Comparison of ENCODE assay signal across 12 cellular contexts in genomic region chr11:106276859-106277436, GRCh38.
DNase-seq lines count a peak whose midpoint lies in the region; ATAC-seq and TF ChIP-seq lines count a peak whose summit lies in the region.
"Had no signal": no experiment of that assay in that cellular context is flagged by ENCODE, and none has a peak within 500 bp of the region (broad histone marks: within the 10 kb centered on the region; RNA-seq: fewer than 3 reads in every experiment).

No MANE protein-coding gene starts in this region.

- no peak overlapping the region for H3K27ac Mint-ChIP-seq in nephron
- H3K27ac Mint-ChIP-seq: IgD-negative memory B cell had no signal

- no peaks in the 10 kb centered on the region for H3K36me3 Mint-ChIP-seq in nephron (ENCODE audit: low read depth)
- H3K36me3 Mint-ChIP-seq: IgD-negative memory B cell had no signal

- TF ChIP-seq CTCF in LNCaP clone FGC (IDR thresholded peaks at IDR 0.05; ENCODE audit: control insufficient read depth, extremely low read depth, insufficient read depth) (peak; percentile 61), brain microvascular endothelial cell (IDR thresholded peaks at IDR 0.05; ENCODE audit: low read depth, low read length, missing control alignments) (peak; percentile 56), nephron (IDR thresholded peaks at IDR 0.05; ENCODE audit: unreplicated experiment in 3 of 3) (peak; percentile 12 to 45 (median 25)), Peyer's patch (IDR thresholded peaks at IDR 0.05) (no peak), right atrium auricular region (IDR thresholded peaks at IDR 0.05) (no peak)

- H3K9me3 Mint-ChIP-seq in nephron = peaks cover 4% of the 10 kb centered on the region

- DNase-seq in G401 (ENCODE audit: low spot score) (peak; percentile 25), LNCaP clone FGC (ENCODE audit: low read depth) (peak; percentile 1), brain microvascular endothelial cell (no peak), Peyer's patch (no peak), right atrium auricular region (ENCODE audit: low spot score) (no peak)
- DNase-seq: activated effector memory CD4-positive, alpha-beta T cell treated with Interleukin-2 at 50 U/mL for 16 hours; midbrain had no signal

- no peak for ATAC-seq in HG02870 (IDR thresholded peaks at IDR 0.05; ENCODE audit: unreplicated experiment)
- no peak for ATAC-seq in activated CD4-positive, CD25-positive, alpha-beta regulatory T cell treated with anti-CD3 and anti-CD28 coated beads, Interleukin-2, amount 50 U/mL, for 24 hours

- peaks cover 3% of the 10 kb centered on the region for H3K27me3 Mint-ChIP-seq in nephron (ENCODE audit: low read depth)
- H3K27me3 Mint-ChIP-seq: IgD-negative memory B cell had no signal

- no peaks in the 10 kb centered on the region for H3K27me3 ChIP-seq in brain microvascular endothelial cell (replicated peaks)
- no peaks in the 10 kb centered on the region for H3K27me3 ChIP-seq in Peyer's patch
- no peaks in the 10 kb centered on the region for H3K27me3 ChIP-seq in right atrium auricular region

- H3K4me3 ChIP-seq in LNCaP clone FGC (ENCODE audit: low read depth, low read length) (no peak overlapping the region), brain microvascular endothelial cell (ENCODE audit: low read depth, low read length) (no peak overlapping the region), Peyer's patch (no peak overlapping the region), right atrium auricular region (no peak overlapping the region)

- peaks cover 7% of the 10 kb centered on the region for H3K4me1 Mint-ChIP-seq in nephron
- H3K4me1 Mint-ChIP-seq: IgD-negative memory B cell had no signal

- H3K9me3 ChIP-seq in Peyer's patch (no peaks in the 10 kb centered on the region), right atrium auricular region (no peaks in the 10 kb centered on the region)

- in situ Hi-C loops in G401 (cut with HindIII; ENCODE audit: low sequenced_read_pairs) = no loop called here
- in situ Hi-C loops in brain microvascular endothelial cell (cut with HindIII; ENCODE audit: low pct_ligation_motif_present, low sequenced_read_pairs) = no loop called here

- H3K4me1 ChIP-seq in Peyer's patch (no peaks in the 10 kb centered on the region), right atrium auricular region (no peaks in the 10 kb centered on the region)

- H3K27ac ChIP-seq in brain microvascular endothelial cell = no peak overlapping the region
- H3K27ac ChIP-seq in Peyer's patch = no peak overlapping the region
- H3K27ac ChIP-seq in right atrium auricular region = no peak overlapping the region
- H3K27ac ChIP-seq: epithelial cell of prostate had no signal

- H3K4me3 Mint-ChIP-seq in nephron = no peak overlapping the region
- H3K4me3 Mint-ChIP-seq: IgD-negative memory B cell had no signal

- TF ChIP-seq POLR2A in Peyer's patch (IDR thresholded peaks at IDR 0.05) = no peak

- H3K36me3 ChIP-seq in brain microvascular endothelial cell (replicated peaks) (no peaks in the 10 kb centered on the region), Peyer's patch (no peaks in the 10 kb centered on the region), right atrium auricular region (no peaks in the 10 kb centered on the region)

Comparison
In these comparisons a context has a peak if more than half of its experiments do, and no peak if none do; other contexts are left out.
1. DNase-seq: peak in G401 (single experiment) and LNCaP clone FGC (single experiment); none in brain microvascular endothelial cell (single experiment), Peyer's patch (0 of 3) and right atrium auricular region (single experiment).
2. CTCF ChIP-seq: peak in LNCaP clone FGC (single experiment), brain microvascular endothelial cell (single experiment) and nephron (3 of 3); none in Peyer's patch (0 of 6) and right atrium auricular region (0 of 2).